ENCODE assay signal across 9 cellular contexts in the genomic region with DNA sequence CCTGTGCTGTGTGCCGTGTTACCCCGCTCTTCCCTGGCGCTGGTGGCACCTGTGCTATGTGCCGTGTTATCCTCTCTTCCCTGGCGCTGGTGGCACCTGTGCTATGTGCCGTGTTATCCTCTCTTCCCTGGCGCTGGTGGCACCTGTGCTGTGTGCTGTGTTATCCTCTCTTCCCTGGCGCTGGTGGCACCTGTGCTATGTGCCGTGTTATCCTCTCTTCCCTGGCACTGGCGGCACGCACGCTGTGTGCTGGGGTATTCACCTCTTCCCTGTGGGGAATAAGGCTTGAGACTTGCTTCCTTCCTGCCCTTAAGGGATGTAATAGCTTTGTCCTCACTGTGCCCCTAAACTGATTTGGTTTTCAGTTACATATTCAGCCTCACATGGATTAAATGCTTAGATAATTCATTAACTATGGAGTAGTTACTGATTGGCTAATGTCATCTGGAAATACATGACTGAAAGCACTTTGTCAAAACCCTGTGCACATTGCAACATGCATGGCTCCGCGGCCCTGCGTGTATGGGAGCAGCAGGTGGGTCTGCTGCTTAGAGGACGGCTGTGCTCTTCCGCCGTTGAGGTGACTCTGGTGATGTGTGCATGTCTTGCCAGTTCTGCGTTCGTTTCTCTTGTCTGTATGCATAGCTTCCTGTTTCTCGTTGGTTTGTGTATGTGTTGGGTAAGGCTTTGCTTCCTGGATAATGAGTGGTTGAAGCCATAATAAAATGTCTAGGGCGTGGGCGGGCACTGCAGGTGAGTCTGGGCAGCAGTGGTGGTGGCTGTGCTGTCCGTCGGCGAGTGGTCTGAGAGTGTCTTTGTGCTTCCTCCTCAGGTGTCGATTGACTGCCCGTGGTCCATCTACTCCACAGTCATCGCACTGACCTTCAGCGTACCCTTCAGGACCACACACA. TPM values are rescaled to one million over a fixed set of nuclear protein-coding genes. Genes with fewer than 3 reads are reported as not detected.
DNase-seq lines count a peak whose midpoint lies in the region; ATAC-seq and TF ChIP-seq lines count a peak whose summit lies in the region.
"Had no signal": no experiment of that assay in that cellular context is flagged by ENCODE, and none has a peak within 500 bp of the region (broad histone marks: within the 10 kb centered on the region; RNA-seq: fewer than 3 reads in every experiment).

No MANE protein-coding gene starts in this region.

- H3K27me3 Mint-ChIP-seq in activated naive CD4-positive, alpha-beta T cell treated with anti-CD3 and anti-CD28 coated beads, Interleukin-2, amount 50 U/mL, for 24 hours = no peaks in the 10 kb centered on the region
- H3K27me3 Mint-ChIP-seq in naive thymus-derived CD8-positive, alpha-beta T cell = no peaks in the 10 kb centered on the region

- H3K27ac Mint-ChIP-seq in activated naive CD4-positive, alpha-beta T cell treated with anti-CD3 and anti-CD28 coated beads, Interleukin-2, amount 50 U/mL, for 24 hours = peak overlapping the region; percentile 89
- H3K27ac Mint-ChIP-seq in naive thymus-derived CD8-positive, alpha-beta T cell = peak overlapping the region; percentile 90 to 99 (median 97)

- peak; percentile 60 for ATAC-seq in HG03460 (IDR thresholded peaks at IDR 0.05; ENCODE audit: unreplicated experiment)
- ATAC-seq in naive thymus-derived CD8-positive, alpha-beta T cell = peak; percentile 85 to 94

- H3K4me3 Mint-ChIP-seq in activated naive CD4-positive, alpha-beta T cell treated with anti-CD3 and anti-CD28 coated beads, Interleukin-2, amount 50 U/mL, for 24 hours = peak overlapping the region; percentile 60
- peak overlapping the region; percentile 58 to 84 (median 76) for H3K4me3 Mint-ChIP-seq in naive thymus-derived CD8-positive, alpha-beta T cell

- no peak for TF ChIP-seq POLR2A in erythroblast (IDR thresholded peaks at IDR 0.05; ENCODE audit: low read length)

- peaks cover 13% of the 10 kb centered on the region for H3K36me3 Mint-ChIP-seq in activated naive CD4-positive, alpha-beta T cell treated with anti-CD3 and anti-CD28 coated beads, Interleukin-2, amount 50 U/mL, for 24 hours
- H3K36me3 Mint-ChIP-seq in naive thymus-derived CD8-positive, alpha-beta T cell = peaks cover 5 to 61% (median 20%) of the 10 kb centered on the region in 3 donors

- no peaks in the 10 kb centered on the region for H3K9me3 Mint-ChIP-seq in activated naive CD4-positive, alpha-beta T cell treated with anti-CD3 and anti-CD28 coated beads, Interleukin-2, amount 50 U/mL, for 24 hours
- H3K9me3 Mint-ChIP-seq in naive thymus-derived CD8-positive, alpha-beta T cell = no peaks in the 10 kb centered on the region

- in situ Hi-C loops in Caki2 (cut with HindIII; ENCODE audit: low pct_unique_long_range_greater_than_20kb, low sequenced_read_pairs) = no loop called here

- POLR2A ChIA-PET in naive thymus-derived CD8-positive, alpha-beta T cell (lab: Charles Lee) = interaction anchor here (0.9 to 2.2 kb wide), 8 partner anchors 11 to 250 kb away, joined by 3 to 10 read pairs (median 6); a partner anchor contains a TSS

- peaks cover 64% of the 10 kb centered on the region for H3K4me1 Mint-ChIP-seq in activated naive CD4-positive, alpha-beta T cell treated with anti-CD3 and anti-CD28 coated beads, Interleukin-2, amount 50 U/mL, for 24 hours
- peaks cover 33 to 79% (median 69%) of the 10 kb centered on the region in 4 donors for H3K4me1 Mint-ChIP-seq in naive thymus-derived CD8-positive, alpha-beta T cell

- DNase-seq in Caki2 (ENCODE audit: low read depth) = peak; percentile 46
- DNase-seq in naive thymus-derived CD8-positive, alpha-beta T cell = peak in 9 of 10 donors; percentile 35 to 77 (median 57)
- DNase-seq in NCI-H69 (lab: John Stamatoyannopoulos, UW) = no peak
- no peak for DNase-seq in middle frontal gyrus (ENCODE audit: extremely low spot score, low spot score)
- DNase-seq in erythroblast (lab: John Stamatoyannopoulos, UW) = no peak
- DNase-seq in DMS153 (lab: John Stamatoyannopoulos, UW) = no peak
- DNase-seq: left ventricle myocardium inferior had no signal

RNA-seq across cellular contexts. Expression of a gene that starts 17.9 kb away (rescaled TPM):
- total RNA-seq in Caki2 (2014; rRNA removed; shearing (Covaris generic); ENCODE audit: low replicate concordance) = 19.4 and 19.7 TPM in 2 replicates
- total RNA-seq in naive thymus-derived CD8-positive, alpha-beta T cell = 10 to 100 TPM in 1 of 2 experiments, 1 to 10 TPM in 1; 9.0 to 12.4 TPM
- polyA plus RNA-seq in naive thymus-derived CD8-positive, alpha-beta T cell = 10 to 100 TPM in 1 of 3 donors, 1 to 10 TPM in 2; 6.2 to 12.6 (median 6.3) TPM

RNA-seq across cellular contexts. Expression of a gene that starts 44.2 kb away (rescaled TPM):
- total RNA-seq in Caki2 (2014; rRNA removed; shearing (Covaris generic); ENCODE audit: low replicate concordance) = 45.5 and 60.5 TPM in 2 replicates
- 10 to 100 TPM; 15.2 to 18.9 TPM for total RNA-seq in naive thymus-derived CD8-positive, alpha-beta T cell
- polyA plus RNA-seq in naive thymus-derived CD8-positive, alpha-beta T cell = 10 to 100 TPM; 44.3 to 51.8 (median 51.5) TPM

Comparison
In these comparisons a context has a peak if more than half of its experiments do, and no peak if none do; other contexts are left out.
1. DNase-seq: peak in Caki2 (single experiment) and naive thymus-derived CD8-positive, alpha-beta T cell (9 of 10); none in NCI-H69 (single experiment), middle frontal gyrus (single experiment), erythroblast (0 of 2) and DMS153 (single experiment).